In the genomic region with DNA sequence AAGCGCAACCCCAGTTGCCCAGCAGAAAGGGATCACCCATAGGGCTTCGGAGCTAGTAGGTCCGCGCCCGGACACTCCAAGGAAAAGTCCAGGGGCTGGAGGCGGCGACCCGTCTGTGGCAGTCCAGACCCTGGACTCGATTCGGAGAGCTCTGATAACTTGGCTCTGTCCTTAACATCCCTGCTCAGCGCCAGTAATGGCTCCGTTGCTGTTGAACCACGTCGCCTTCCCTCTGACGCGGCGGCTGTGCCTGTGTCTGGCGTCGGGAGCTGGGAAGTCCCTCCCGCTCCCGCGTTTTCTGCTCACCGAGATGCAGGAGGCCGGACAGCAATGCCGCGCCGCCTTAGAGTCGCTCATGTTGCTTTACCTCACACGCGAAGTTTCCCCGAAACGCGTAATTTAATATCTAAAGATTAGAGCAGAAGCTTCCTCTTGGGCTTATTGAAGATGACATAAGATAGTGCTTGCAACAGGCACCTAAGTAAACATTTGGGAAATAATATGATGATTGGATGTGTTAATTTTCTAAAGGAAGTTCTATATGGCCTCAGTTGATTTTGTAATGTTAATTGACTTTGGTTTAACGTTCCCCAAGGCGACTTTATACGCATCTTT, we compare ENCODE assay signal across 8 cellular contexts. TPM values are rescaled to one million over a fixed set of nuclear protein-coding genes. Genes with fewer than 3 reads are reported as not detected.
DNase-seq lines count a peak whose midpoint lies in the region; ATAC-seq and TF ChIP-seq lines count a peak whose summit lies in the region.

No MANE protein-coding gene starts in this region.

- ATAC-seq in GM21825 (IDR thresholded peaks at IDR 0.05; ENCODE audit: unreplicated experiment) (peak; percentile 18), gastroesophageal sphincter (peak; percentile 51)

- peak overlapping the region; percentile 68 for H2AFZ ChIP-seq in KMS-11 (ENCODE audit: low read depth)
- peak overlapping the region; percentile 73 for H2AFZ ChIP-seq in neuron (ENCODE audit: low read depth, low read length)

- no peak overlapping the region for H3K4me3 ChIP-seq in KMS-11 (IDR thresholded peaks at IDR 0.05; ENCODE audit: insufficient read depth, low read depth, low read length)
- peak overlapping the region; percentile 45 to 92 for H3K4me3 ChIP-seq in gastroesophageal sphincter
- peak overlapping the region; percentile 96 for H3K4me3 ChIP-seq in neuron (ENCODE audit: low read length)

- peak overlapping the region; percentile 91 for H3K9ac ChIP-seq in KMS-11

- H4K20me1 ChIP-seq in KMS-11 (ENCODE audit: insufficient read depth), result no peaks in the 10 kb centered on the region

- no peaks in the 10 kb centered on the region for H3K9me3 Mint-ChIP-seq in activated naive CD4-positive, alpha-beta T cell treated with anti-CD3 and anti-CD28 coated beads for 36 hours

- DNase-seq in DMS53 (lab: John Stamatoyannopoulos, UW) (peak; percentile 98), RPMI7951 (ENCODE audit: low read depth) (peak; percentile 80), substantia nigra (lab: John Stamatoyannopoulos, UW) (peak in 48 of 49 donors; percentile 4 to 80 (median 57))
- peak; percentile 91 for DNase-seq in activated naive CD4-positive, alpha-beta T cell treated with anti-CD3 and anti-CD28 coated beads for 36 hours

- peaks cover 12% of the 10 kb centered on the region for H3K36me3 Mint-ChIP-seq in activated naive CD4-positive, alpha-beta T cell treated with anti-CD3 and anti-CD28 coated beads for 36 hours (ENCODE audit: low read depth)

- H3K9me3 ChIP-seq in gastroesophageal sphincter (no peaks in the 10 kb centered on the region), neuron (ENCODE audit: low read length) (no peaks in the 10 kb centered on the region)

- H3K27me3 ChIP-seq in KMS-11 (ENCODE audit: insufficient read depth, low read depth), result no peaks in the 10 kb centered on the region
- H3K27me3 ChIP-seq in gastroesophageal sphincter, result no peaks in the 10 kb centered on the region
- no peaks in the 10 kb centered on the region for H3K27me3 ChIP-seq in neuron (ENCODE audit: insufficient read depth, low read length)

- peaks cover 2% of the 10 kb centered on the region for H3K27me3 Mint-ChIP-seq in activated naive CD4-positive, alpha-beta T cell treated with anti-CD3 and anti-CD28 coated beads for 36 hours (ENCODE audit: low read depth)

- peaks cover 4% of the 10 kb centered on the region; the same call in 1 of the 2 replicates for H3K36me3 ChIP-seq in KMS-11 (ENCODE audit: insufficient read depth)
- peaks cover 0 to 2% of the 10 kb centered on the region in 2 donors for H3K36me3 ChIP-seq in gastroesophageal sphincter
- peaks cover 5% of the 10 kb centered on the region for H3K36me3 ChIP-seq in neuron (ENCODE audit: insufficient read depth, low read length)

- H3K4me3 Mint-ChIP-seq in activated naive CD4-positive, alpha-beta T cell treated with anti-CD3 and anti-CD28 coated beads for 36 hours, result peak overlapping the region; percentile 93

- no peak for TF ChIP-seq POLR2A in gastroesophageal sphincter (IDR thresholded peaks at IDR 0.05)

- H3K4me1 Mint-ChIP-seq in activated naive CD4-positive, alpha-beta T cell treated with anti-CD3 and anti-CD28 coated beads for 36 hours (ENCODE audit: low read depth), result peaks cover 17% of the 10 kb centered on the region

- peaks cover 11% of the 10 kb centered on the region; the same call in 1 of the 2 replicates for H3K79me2 ChIP-seq in KMS-11 (ENCODE audit: insufficient read depth, low read depth)

- no peak for TF ChIP-seq EP300 in gastroesophageal sphincter (IDR thresholded peaks at IDR 0.05)

- CTCF ChIA-PET in activated naive CD4-positive, alpha-beta T cell treated with anti-CD3 and anti-CD28 coated beads for 36 hours (lab: Charles Lee), result interaction anchor here (1.1 to 1.5 kb wide), 2 partner anchors 13 to 59 kb away, joined by 3 to 10 read pairs; no protein-coding TSS in a partner anchor

- intact Hi-C loops in activated naive CD4-positive, alpha-beta T cell treated with anti-CD3 and anti-CD28 coated beads for 36 hours (cut with micrococcal nuclease), result loop anchor here (1.0 to 10.0 kb wide), 9 partner anchors 13 to 1849 kb away; a partner anchor contains a TSS

- TF ChIP-seq CTCF in KMS-11 (conservative IDR thresholded peaks at IDR 0.05; ENCODE audit: low read depth, low read length) (no peak), gastroesophageal sphincter (IDR thresholded peaks at IDR 0.05) (no peak)

- WGBS in gastroesophageal sphincter (ENCODE audit: low coverage in 1 of 2), 2 donors, result 2 to 4% methylated on average over 15 to 18 of the region's 36 CpGs

- H3K4me1 ChIP-seq in KMS-11 (ENCODE audit: low read depth, poor library complexity, severe bottlenecking) (peaks cover 16% of the 10 kb centered on the region), gastroesophageal sphincter (peaks cover 0 to 23% (median 7%) of the 10 kb centered on the region in 3 donors), neuron (ENCODE audit: insufficient read depth, low read length) (peaks cover 8% of the 10 kb centered on the region)

- H3K27ac ChIP-seq in KMS-11 (peak overlapping the region; percentile 97), gastroesophageal sphincter (peak overlapping the region; percentile 72 to 100 (median 99)), substantia nigra (ENCODE audit: low read depth, low read length, poor library complexity, severe bottlenecking) (peak overlapping the region; percentile 94)

- peak overlapping the region; percentile 94 for H3K27ac Mint-ChIP-seq in activated naive CD4-positive, alpha-beta T cell treated with anti-CD3 and anti-CD28 coated beads for 36 hours

- H3K4me2 ChIP-seq in KMS-11, result peak overlapping the region; percentile 49

RNA-seq across cellular contexts. Expression of a gene that starts 1.3 kb away (rescaled TPM):
- 9.7 and 12.4 TPM in 2 replicates for total RNA-seq in RPMI7951 (2014; rRNA removed; shearing (Covaris generic))
- total RNA-seq in activated naive CD4-positive, alpha-beta T cell treated with anti-CD3 and anti-CD28 coated beads for 36 hours, result 10 to 100 TPM; 21.0 to 22.0 TPM
- total RNA-seq in gastroesophageal sphincter, result 10 to 100 TPM in 3 of 4 donors, 1 to 10 TPM in 1; 6.9 to 34.4 (median 18.4) TPM
